Comparison of ENCODE assay signal across 10 cellular contexts in genomic region chr20:10093087-10093591, GRCh38. TPM values are rescaled to one million over a fixed set of nuclear protein-coding genes. Genes with fewer than 3 reads are reported as not detected.
DNase-seq lines count a peak whose midpoint lies in the region; TF ChIP-seq lines count a peak whose summit lies in the region.
"Had no signal": no experiment of that assay in that cellular context is flagged by ENCODE, and none has a peak within 500 bp of the region (broad histone marks: within the 10 kb centered on the region; RNA-seq: fewer than 3 reads in every experiment).

No MANE protein-coding gene starts in this region.

- CTCF ChIA-PET in activated naive CD4-positive, alpha-beta T cell treated with anti-CD3 and anti-CD28 coated beads for 36 hours (lab: Charles Lee) = interaction anchor here (0.6 to 4.8 kb wide), 3 partner anchors 115 to 685 kb away, joined by 4 to 64 read pairs (median 4); no protein-coding TSS in a partner anchor

- no peaks in the 10 kb centered on the region for H3K27me3 Mint-ChIP-seq in neural progenitor cell (ENCODE audit: insufficient read depth, low read depth)
- peaks cover 11% of the 10 kb centered on the region for H3K27me3 Mint-ChIP-seq in activated naive CD4-positive, alpha-beta T cell treated with anti-CD3 and anti-CD28 coated beads for 36 hours (ENCODE audit: low read depth)
- H3K27me3 Mint-ChIP-seq in activated T-helper 2 cell treated with anti-CD3 and anti-CD28 coated beads, Interferon-gamma antibody, Interleukin-2, Interleukin-4, amounts not matched to agents 10 μg/mL and 5 μg/mL and 100 μg/mL, durations not matched to agents 14 hours and 24 hours and 36 hours (ENCODE audit: low read depth) = no peaks in the 10 kb centered on the region

- no peak overlapping the region for H3K4me2 ChIP-seq in neural progenitor cell

- no peaks in the 10 kb centered on the region for H3F3A ChIP-seq in neural progenitor cell (ENCODE audit: low read depth)

- H4K20me1 ChIP-seq in neural progenitor cell (ENCODE audit: low read depth) = no peaks in the 10 kb centered on the region

- no peaks in the 10 kb centered on the region for H3K27me3 ChIP-seq in neural progenitor cell

- H2AFZ ChIP-seq in neural progenitor cell (replicated peaks) = no peak overlapping the region

- H3K4me1 Mint-ChIP-seq in neural progenitor cell = peaks cover 3% of the 10 kb centered on the region
- H3K4me1 Mint-ChIP-seq in activated naive CD4-positive, alpha-beta T cell treated with anti-CD3 and anti-CD28 coated beads for 36 hours (ENCODE audit: low read depth) = no peaks in the 10 kb centered on the region
- no peaks in the 10 kb centered on the region for H3K4me1 Mint-ChIP-seq in activated T-helper 2 cell treated with anti-CD3 and anti-CD28 coated beads, Interferon-gamma antibody, Interleukin-2, Interleukin-4, amounts not matched to agents 10 μg/mL and 5 μg/mL and 100 μg/mL, durations not matched to agents 14 hours and 24 hours and 36 hours (ENCODE audit: low read depth)

- H3K4me1 ChIP-seq in neural progenitor cell = no peaks in the 10 kb centered on the region

- H3K79me2 ChIP-seq in neural progenitor cell (ENCODE audit: low read depth) = no peaks in the 10 kb centered on the region

- H3K27ac Mint-ChIP-seq in neural progenitor cell = peak overlapping the region; percentile 32
- no peak overlapping the region for H3K27ac Mint-ChIP-seq in activated naive CD4-positive, alpha-beta T cell treated with anti-CD3 and anti-CD28 coated beads for 36 hours
- no peak overlapping the region for H3K27ac Mint-ChIP-seq in activated T-helper 2 cell treated with anti-CD3 and anti-CD28 coated beads, Interferon-gamma antibody, Interleukin-2, Interleukin-4, amounts not matched to agents 10 μg/mL and 5 μg/mL and 100 μg/mL, durations not matched to agents 14 hours and 24 hours and 36 hours

- H3K36me3 ChIP-seq in neural progenitor cell = no peaks in the 10 kb centered on the region

- no peaks in the 10 kb centered on the region for H3K9me3 Mint-ChIP-seq in neural progenitor cell
- H3K9me3 Mint-ChIP-seq in activated naive CD4-positive, alpha-beta T cell treated with anti-CD3 and anti-CD28 coated beads for 36 hours = no peaks in the 10 kb centered on the region
- no peaks in the 10 kb centered on the region for H3K9me3 Mint-ChIP-seq in activated T-helper 2 cell treated with anti-CD3 and anti-CD28 coated beads, Interferon-gamma antibody, Interleukin-2, Interleukin-4, amounts not matched to agents 10 μg/mL and 5 μg/mL and 100 μg/mL, durations not matched to agents 14 hours and 24 hours and 36 hours

- no peak for TF ChIP-seq CTCF in neural progenitor cell (IDR thresholded peaks at IDR 0.05)

- DNase-seq in ELR (ENCODE audit: low read depth) = peak; percentile 92
- DNase-seq in NCI-H69 (lab: John Stamatoyannopoulos, UW) = peak; percentile 85
- peak; percentile 43 for DNase-seq in dedifferentiated amniotic fluid mesenchymal stem cell (ENCODE audit: extremely low spot score)
- no peak for DNase-seq in neural progenitor cell (ENCODE audit: low spot score)
- DNase-seq in activated naive CD4-positive, alpha-beta T cell treated with anti-CD3 and anti-CD28 coated beads for 36 hours = no peak
- no peak for DNase-seq in SIG-M5 treated with dmso at 0.1 percent for 504 hours (lab: John Stamatoyannopoulos, UW; ENCODE audit: unreplicated experiment)
- no peak for DNase-seq in activated T-helper 2 cell treated with anti-CD3 and anti-CD28 coated beads, Interferon-gamma antibody, Interleukin-2, Interleukin-4, amounts not matched to agents 10 μg/mL and 5 μg/mL and 100 μg/mL, durations not matched to agents 14 hours and 24 hours and 36 hours (ENCODE audit: low spot score)
- no peak for DNase-seq in NCI-H2029 treated with DMSO at 0.1 percent for 48 hours (lab: John Stamatoyannopoulos, UW)
- DNase-seq: activated naive CD4-positive, alpha-beta T cell treated with Interleukin-2 at 50 U/mL for 16 hours; left ventricle myocardium superior had no signal

- H3K4me3 Mint-ChIP-seq in neural progenitor cell = no peak overlapping the region
- H3K4me3 Mint-ChIP-seq in activated naive CD4-positive, alpha-beta T cell treated with anti-CD3 and anti-CD28 coated beads for 36 hours = no peak overlapping the region
- no peak overlapping the region for H3K4me3 Mint-ChIP-seq in activated T-helper 2 cell treated with anti-CD3 and anti-CD28 coated beads, Interferon-gamma antibody, Interleukin-2, Interleukin-4, amounts not matched to agents 10 μg/mL and 5 μg/mL and 100 μg/mL, durations not matched to agents 14 hours and 24 hours and 36 hours (ENCODE audit: low read depth)

- H3K36me3 Mint-ChIP-seq in neural progenitor cell = no peaks in the 10 kb centered on the region
- H3K36me3 Mint-ChIP-seq in activated naive CD4-positive, alpha-beta T cell treated with anti-CD3 and anti-CD28 coated beads for 36 hours (ENCODE audit: low read depth) = no peaks in the 10 kb centered on the region
- H3K36me3 Mint-ChIP-seq in activated T-helper 2 cell treated with anti-CD3 and anti-CD28 coated beads, Interferon-gamma antibody, Interleukin-2, Interleukin-4, amounts not matched to agents 10 μg/mL and 5 μg/mL and 100 μg/mL, durations not matched to agents 14 hours and 24 hours and 36 hours (ENCODE audit: low read depth) = no peaks in the 10 kb centered on the region

- H3K9ac ChIP-seq in neural progenitor cell = no peak overlapping the region

- H3K9me3 ChIP-seq in neural progenitor cell (ENCODE audit: low read depth) = peaks cover 3% of the 10 kb centered on the region

- H3K4me3 ChIP-seq in neural progenitor cell = no peak overlapping the region

- no peak overlapping the region for H3K27ac ChIP-seq in neural progenitor cell

- intact Hi-C loops in activated naive CD4-positive, alpha-beta T cell treated with anti-CD3 and anti-CD28 coated beads for 36 hours (cut with micrococcal nuclease) = loop anchor here (10.0 kb wide), 3 partner anchors 262 to 1452 kb away; no protein-coding TSS in a partner anchor
- intact Hi-C loops in activated T-helper 2 cell treated with anti-CD3 and anti-CD28 coated beads, Interferon-gamma antibody, Interleukin-2, Interleukin-4, amounts not matched to agents 10 μg/mL and 5 μg/mL and 100 μg/mL, durations not matched to agents 14 hours and 24 hours and 36 hours (cut with micrococcal nuclease) = no loop called here

RNA-seq across cellular contexts. Expression of gene ANKEF1, which starts 58.4 kb away (rescaled TPM):
- total RNA-seq in neural progenitor cell (ENCODE audit: low replicate concordance) = 4.2 and 8.3 TPM in 2 replicates
- 1 to 10 TPM; 2.8 to 3.2 TPM for total RNA-seq in activated naive CD4-positive, alpha-beta T cell treated with anti-CD3 and anti-CD28 coated beads for 36 hours
- total RNA-seq in activated T-helper 2 cell treated with anti-CD3 and anti-CD28 coated beads, Interferon-gamma antibody, Interleukin-2, Interleukin-4, amounts not matched to agents 10 μg/mL and 5 μg/mL and 100 μg/mL, durations not matched to agents 14 hours and 24 hours and 36 hours = 0.25 and 0.39 TPM in 2 replicates

Comparison
In these comparisons a context has a peak if more than half of its experiments do, and no peak if none do; other contexts are left out.
1. DNase-seq: peak in ELR (single experiment), NCI-H69 (single experiment) and dedifferentiated amniotic fluid mesenchymal stem cell (single experiment); none in neural progenitor cell (single experiment), activated naive CD4-positive, alpha-beta T cell treated with anti-CD3 and anti-CD28 coated beads for 36 hours (single experiment), SIG-M5 treated with dmso at 0.1 percent for 504 hours (single experiment), activated T-helper 2 cell treated with anti-CD3 and anti-CD28 coated beads, Interferon-gamma antibody, Interleukin-2, Interleukin-4, amounts not matched to agents 10 μg/mL and 5 μg/mL and 100 μg/mL, durations not matched to agents 14 hours and 24 hours and 36 hours (single experiment) and NCI-H2029 treated with DMSO at 0.1 percent for 48 hours (single experiment).